Comparison of ENCODE assay signal across 6 cellular contexts in genomic region chr1:72224506-72224905, GRCh38.
"Had no signal": no experiment of that assay in that cellular context is flagged by ENCODE, and none has a peak within 500 bp of the region (broad histone marks: within the 10 kb centered on the region; RNA-seq: fewer than 3 reads in every experiment).

No MANE protein-coding gene starts in this region.

- FAIRE-seq: GM12891, GM12892, GM18507, GM19239 had no signal

- DNase-seq: GDM1, GF-D8 had no signal
